1 cellular context compared by ENCODE assay signal in genomic region chr7:1301054-1301811, GRCh38.
TF ChIP-seq lines count a peak whose summit lies in the region.

No MANE protein-coding gene starts in this region.

TF ChIP-seq in HepG2, 621 proteins besides CTCF, POLR2A, EP300 and RAD21 (continued from another document):
- TF ChIP-seq REST (IDR thresholded peaks at IDR 0.05; ENCODE audit: borderline replicate concordance in 1 of 2, low read depth in 1 of 2, low read length in 2 of 2), result no peak
